Comparison of ENCODE assay signal across 1 cellular context in the genomic region with DNA sequence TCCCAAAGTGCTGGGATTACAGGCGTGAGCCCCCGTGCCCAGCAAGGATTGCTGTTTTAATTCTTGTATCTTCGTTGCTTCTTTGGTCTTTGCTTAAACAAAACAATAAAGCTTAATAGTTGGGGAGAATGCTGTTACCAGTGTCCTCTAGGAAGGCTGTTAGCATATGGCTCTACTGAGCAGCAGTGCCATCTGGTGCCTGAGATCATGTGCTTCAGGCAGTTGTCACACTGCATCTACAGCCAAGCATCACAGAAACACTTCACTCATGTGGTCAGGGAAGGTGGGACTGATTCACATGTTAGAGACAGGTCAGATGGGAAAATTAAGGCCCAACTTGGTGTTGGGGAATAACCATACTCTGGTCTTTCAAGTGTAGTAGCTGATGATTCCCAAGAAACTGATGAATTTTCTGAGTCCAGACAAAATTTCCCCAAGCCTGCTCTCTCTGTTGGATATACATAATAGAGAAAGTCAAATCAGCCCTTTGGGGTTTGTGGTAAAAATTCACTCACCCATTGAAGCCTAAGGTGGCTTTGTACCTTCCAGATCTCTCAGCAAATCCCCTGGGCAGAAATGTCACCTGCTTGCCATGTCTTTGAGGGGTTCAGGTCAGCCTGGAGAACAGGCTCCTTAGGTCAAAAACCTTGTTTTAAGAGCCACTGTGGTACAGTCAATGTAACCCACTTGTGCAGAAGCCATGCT.
TF ChIP-seq lines count a peak whose summit lies in the region.

No MANE protein-coding gene starts in this region.

TF ChIP-seq in GM23338, 12 proteins besides CTCF, POLR2A, EP300 and RAD21 (continued from another document):
- TF ChIP-seq, protein P1, sequence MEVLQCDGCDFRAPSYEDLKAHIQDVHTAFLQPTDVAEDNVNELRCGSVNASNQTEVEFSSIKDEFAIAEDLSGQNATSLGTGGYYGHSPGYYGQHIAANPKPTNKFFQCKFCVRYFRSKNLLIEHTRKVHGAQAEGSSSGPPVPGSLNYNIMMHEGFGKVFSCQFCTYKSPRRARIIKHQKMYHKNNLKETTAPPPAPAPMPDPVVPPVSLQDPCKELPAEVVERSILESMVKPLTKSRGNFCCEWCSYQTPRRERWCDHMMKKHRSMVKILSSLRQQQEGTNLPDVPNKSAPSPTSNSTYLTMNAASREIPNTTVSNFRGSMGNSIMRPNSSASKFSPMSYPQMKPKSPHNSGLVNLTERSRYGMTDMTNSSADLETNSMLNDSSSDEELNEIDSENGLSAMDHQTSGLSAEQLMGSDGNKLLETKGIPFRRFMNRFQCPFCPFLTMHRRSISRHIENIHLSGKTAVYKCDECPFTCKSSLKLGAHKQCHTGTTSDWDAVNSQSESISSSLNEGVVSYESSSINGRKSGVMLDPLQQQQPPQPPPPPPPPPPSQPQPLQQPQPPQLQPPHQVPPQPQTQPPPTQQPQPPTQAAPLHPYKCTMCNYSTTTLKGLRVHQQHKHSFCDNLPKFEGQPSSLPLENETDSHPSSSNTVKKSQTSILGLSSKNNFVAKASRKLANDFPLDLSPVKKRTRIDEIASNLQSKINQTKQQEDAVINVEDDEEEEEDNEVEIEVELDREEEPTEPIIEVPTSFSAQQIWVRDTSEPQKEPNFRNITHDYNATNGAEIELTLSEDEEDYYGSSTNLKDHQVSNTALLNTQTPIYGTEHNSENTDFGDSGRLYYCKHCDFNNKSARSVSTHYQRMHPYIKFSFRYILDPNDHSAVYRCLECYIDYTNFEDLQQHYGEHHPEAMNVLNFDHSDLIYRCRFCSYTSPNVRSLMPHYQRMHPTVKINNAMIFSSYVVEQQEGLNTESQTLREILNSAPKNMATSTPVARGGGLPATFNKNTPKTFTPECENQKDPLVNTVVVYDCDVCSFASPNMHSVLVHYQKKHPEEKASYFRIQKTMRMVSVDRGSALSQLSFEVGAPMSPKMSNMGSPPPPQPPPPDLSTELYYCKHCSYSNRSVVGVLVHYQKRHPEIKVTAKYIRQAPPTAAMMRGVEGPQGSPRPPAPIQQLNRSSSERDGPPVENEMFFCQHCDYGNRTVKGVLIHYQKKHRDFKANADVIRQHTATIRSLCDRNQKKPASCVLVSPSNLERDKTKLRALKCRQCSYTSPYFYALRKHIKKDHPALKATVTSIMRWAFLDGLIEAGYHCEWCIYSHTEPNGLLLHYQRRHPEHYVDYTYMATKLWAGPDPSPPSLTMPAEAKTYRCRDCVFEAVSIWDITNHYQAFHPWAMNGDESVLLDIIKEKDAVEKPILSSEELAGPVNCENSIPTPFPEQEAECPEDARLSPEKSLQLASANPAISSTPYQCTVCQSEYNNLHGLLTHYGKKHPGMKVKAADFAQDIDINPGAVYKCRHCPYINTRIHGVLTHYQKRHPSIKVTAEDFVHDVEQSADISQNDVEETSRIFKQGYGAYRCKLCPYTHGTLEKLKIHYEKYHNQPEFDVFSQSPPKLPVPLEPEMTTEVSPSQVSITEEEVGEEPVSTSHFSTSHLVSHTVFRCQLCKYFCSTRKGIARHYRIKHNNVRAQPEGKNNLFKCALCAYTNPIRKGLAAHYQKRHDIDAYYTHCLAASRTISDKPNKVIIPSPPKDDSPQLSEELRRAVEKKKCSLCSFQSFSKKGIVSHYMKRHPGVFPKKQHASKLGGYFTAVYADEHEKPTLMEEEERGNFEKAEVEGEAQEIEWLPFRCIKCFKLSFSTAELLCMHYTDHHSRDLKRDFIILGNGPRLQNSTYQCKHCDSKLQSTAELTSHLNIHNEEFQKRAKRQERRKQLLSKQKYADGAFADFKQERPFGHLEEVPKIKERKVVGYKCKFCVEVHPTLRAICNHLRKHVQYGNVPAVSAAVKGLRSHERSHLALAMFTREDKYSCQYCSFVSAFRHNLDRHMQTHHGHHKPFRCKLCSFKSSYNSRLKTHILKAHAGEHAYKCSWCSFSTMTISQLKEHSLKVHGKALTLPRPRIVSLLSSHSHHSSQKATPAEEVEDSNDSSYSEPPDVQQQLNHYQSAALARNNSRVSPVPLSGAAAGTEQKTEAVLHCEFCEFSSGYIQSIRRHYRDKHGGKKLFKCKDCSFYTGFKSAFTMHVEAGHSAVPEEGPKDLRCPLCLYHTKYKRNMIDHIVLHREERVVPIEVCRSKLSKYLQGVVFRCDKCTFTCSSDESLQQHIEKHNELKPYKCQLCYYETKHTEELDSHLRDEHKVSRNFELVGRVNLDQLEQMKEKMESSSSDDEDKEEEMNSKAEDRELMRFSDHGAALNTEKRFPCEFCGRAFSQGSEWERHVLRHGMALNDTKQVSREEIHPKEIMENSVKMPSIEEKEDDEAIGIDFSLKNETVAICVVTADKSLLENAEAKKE (CRISPR knock-in tag; IDR thresholded peaks at IDR 0.05), result no peak
- TF ChIP-seq, protein P2, sequence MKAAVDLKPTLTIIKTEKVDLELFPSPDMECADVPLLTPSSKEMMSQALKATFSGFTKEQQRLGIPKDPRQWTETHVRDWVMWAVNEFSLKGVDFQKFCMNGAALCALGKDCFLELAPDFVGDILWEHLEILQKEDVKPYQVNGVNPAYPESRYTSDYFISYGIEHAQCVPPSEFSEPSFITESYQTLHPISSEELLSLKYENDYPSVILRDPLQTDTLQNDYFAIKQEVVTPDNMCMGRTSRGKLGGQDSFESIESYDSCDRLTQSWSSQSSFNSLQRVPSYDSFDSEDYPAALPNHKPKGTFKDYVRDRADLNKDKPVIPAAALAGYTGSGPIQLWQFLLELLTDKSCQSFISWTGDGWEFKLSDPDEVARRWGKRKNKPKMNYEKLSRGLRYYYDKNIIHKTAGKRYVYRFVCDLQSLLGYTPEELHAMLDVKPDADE (IDR thresholded peaks at IDR 0.05), result no peak
